8 cellular contexts compared by ENCODE assay signal in the genomic region with DNA sequence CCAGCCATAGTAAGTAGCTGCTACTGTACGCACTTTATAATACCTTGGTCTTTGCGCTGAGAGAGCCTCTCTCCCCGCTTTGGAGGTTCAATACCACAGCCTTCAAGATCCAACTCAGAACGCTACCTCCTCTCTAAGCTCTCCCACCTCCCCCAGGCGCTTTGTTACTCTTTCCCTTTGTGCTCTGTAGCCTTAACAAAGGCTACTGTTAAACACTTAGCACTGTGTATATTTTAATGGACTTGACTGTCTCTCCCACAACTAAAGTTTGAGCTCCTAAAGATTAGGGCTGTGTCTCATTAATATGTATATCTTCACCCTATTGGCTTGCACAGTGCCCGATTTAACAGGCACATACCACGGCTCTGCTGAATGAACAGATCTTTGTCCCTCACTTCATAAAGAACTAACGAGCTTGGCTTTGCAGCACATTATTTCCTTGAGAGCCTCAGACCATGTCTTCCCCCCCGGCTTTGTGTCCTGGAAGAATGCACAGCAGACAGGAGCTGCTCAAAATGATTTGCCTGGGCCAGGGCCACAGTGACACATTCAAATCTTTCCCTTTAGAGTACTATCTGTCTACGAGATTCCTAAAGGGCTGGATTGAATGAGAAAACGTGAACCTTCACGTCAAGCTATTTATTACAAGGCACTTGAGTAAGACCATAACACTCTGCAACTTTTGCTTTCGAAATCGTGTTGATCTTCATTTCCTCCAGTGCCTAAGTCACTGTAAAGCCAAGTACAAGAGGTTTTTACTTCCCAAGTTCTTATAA. TPM values are rescaled to one million over a fixed set of nuclear protein-coding genes. Genes with fewer than 3 reads are reported as not detected.
DNase-seq lines count a peak whose midpoint lies in the region; ATAC-seq, FAIRE-seq and TF ChIP-seq lines count a peak whose summit lies in the region.

No MANE protein-coding gene starts in this region.

- peak; percentile 42 for ATAC-seq in GM19395 (IDR thresholded peaks at IDR 0.05; ENCODE audit: unreplicated experiment)
- ATAC-seq in GM12878, result peak; percentile 32; the same call in 2 of the 3 replicates
- peak; percentile 61 for ATAC-seq in left colon

- H3K9ac ChIP-seq in MM.1S (ENCODE audit: low read length), result peak overlapping the region; percentile 33; the same call in 1 of the 2 replicates
- peak overlapping the region; percentile 33 for H3K9ac ChIP-seq in GM12878 (ENCODE audit: control insufficient read depth, insufficient read depth, low read length)

- H3K4me3 ChIP-seq in MM.1S (ENCODE audit: low read length) (peak overlapping the region; percentile 47), GM12878 (no peak overlapping the region), tibial artery (peak overlapping the region; percentile 32 to 36)

- WGBS in GM12878 (ENCODE audit: insufficient coverage, insufficient replicate concordance, low lambda C conversion rate, missing lambda C conversion rate), result 24% methylated on average over 14 of the region's 14 CpGs

- no peak for TF ChIP-seq RAD21 in GM12878 (IDR thresholded peaks at IDR 0.05; ENCODE audit: insufficient read depth, low read depth, low read length)

- no TSS peak for BruUV-seq in GM12878 (replicated peaks; lab: Mats Ljungman, UMichigan)

- RAD21 ChIA-PET in GM12878 (lab: Charles Lee; ENCODE audit: unreplicated experiment), result interaction anchor here (1.2 to 1.5 kb wide), 3 partner anchors 22 to 60 kb away, joined by 3 to 8 read pairs (median 4); a partner anchor contains a TSS

- no peaks in the 10 kb centered on the region; the same call in 1 of the 2 replicates for H3K36me3 ChIP-seq in MM.1S (replicated peaks; ENCODE audit: insufficient read depth, low read length)
- H3K36me3 ChIP-seq in GM12878 (ENCODE audit: control insufficient read depth in 2 of 2, insufficient read depth in 2 of 2, low read length in 1 of 2), result no peaks in the 10 kb centered on the region; a peak in 1 of 4 replicates
- no peaks in the 10 kb centered on the region for H3K36me3 ChIP-seq in tibial artery

- H4K20me1 ChIP-seq in MM.1S (ENCODE audit: insufficient read depth, low read length), result no peaks in the 10 kb centered on the region
- H4K20me1 ChIP-seq in GM12878 (ENCODE audit: control insufficient read depth, insufficient read depth), result no peaks in the 10 kb centered on the region

- peaks cover 50% of the 10 kb centered on the region for H3K79me2 ChIP-seq in MM.1S (ENCODE audit: low read length)
- H3K79me2 ChIP-seq in GM12878 (ENCODE audit: control insufficient read depth, insufficient read depth, low read length), result no peaks in the 10 kb centered on the region

- H2AFZ ChIP-seq in MM.1S (ENCODE audit: low read length) (peak overlapping the region; percentile 43), GM12878 (ENCODE audit: control insufficient read depth, low read depth, low read length) (peak overlapping the region; percentile 74)

- DNase-seq in Ammon's horn (ENCODE audit: low spot score), result peak; percentile 60
- peak; percentile 85 for DNase-seq in MM.1S
- DNase-seq in GM12878 (ENCODE audit: low read depth, low spot score), result peak; percentile 39
- DNase-seq in left colon, result no peak
- no peak for DNase-seq in tibial artery
- no peak for DNase-seq in NCI-H146 treated with DMSO at 0.1 percent for 48 hours (lab: John Stamatoyannopoulos, UW; ENCODE audit: unreplicated experiment)
- no peak for DNase-seq in cortex of kidney (lab: John Stamatoyannopoulos, UW)

- TF ChIP-seq CTCF in MM.1S (IDR thresholded peaks at IDR 0.05; ENCODE audit: low read length), result no peak
- no peak for TF ChIP-seq CTCF in GM12878 (IDR thresholded peaks at IDR 0.05 in 2 of 3, conservative IDR thresholded peaks at IDR 0.05 in 1 of 3; ENCODE audit: control insufficient read depth in 2 of 3, extremely low read depth in 1 of 3, insufficient read depth in 1 of 3, low read depth in 3 of 3, low read length in 3 of 3)
- no peak for TF ChIP-seq CTCF in tibial artery (IDR thresholded peaks at IDR 0.05)

- POLR2A ChIA-PET in GM12878 (lab: Charles Lee), result interaction anchor here (0.8 to 1.0 kb wide), 3 partner anchors 9 to 82 kb away, joined by 3 to 4 read pairs (median 3); a partner anchor contains a TSS

- H3K27me3 ChIP-seq in MM.1S (replicated peaks; ENCODE audit: insufficient read depth, low read length) (no peaks in the 10 kb centered on the region), GM12878 (replicated peaks in 1 of 2; ENCODE audit: control insufficient read depth in 2 of 2, insufficient read depth in 2 of 2, low read length in 1 of 2) (no peaks in the 10 kb centered on the region), tibial artery (no peaks in the 10 kb centered on the region)

- no peak for FAIRE-seq in GM12878 (lab: Jason Lieb, UNC)

- SMC1A ChIA-PET in GM12878 (lab: Charles Lee; ENCODE audit: uncharacterized antibody, unreplicated experiment), result interaction anchor here (0.8 to 1.4 kb wide), 7 partner anchors 9 to 100 kb away, joined by 3 to 7 read pairs (median 5); no protein-coding TSS in a partner anchor

- peaks cover 15% of the 10 kb centered on the region; the same call in 1 of the 2 replicates for H3F3A ChIP-seq in MM.1S (ENCODE audit: insufficient read depth, low read length)

- H3K9me2 ChIP-seq in MM.1S (replicated peaks; ENCODE audit: insufficient read depth, low read length), result no peaks in the 10 kb centered on the region

- H3K4me2 ChIP-seq in MM.1S (ENCODE audit: low read depth, low read length), result peak overlapping the region; percentile 64
- H3K4me2 ChIP-seq in GM12878 (ENCODE audit: control insufficient read depth, insufficient read depth), result peak overlapping the region; percentile 58

- H3K9me3 ChIP-seq in MM.1S (replicated peaks; ENCODE audit: insufficient read depth, low read length) (no peaks in the 10 kb centered on the region), GM12878 (replicated peaks; ENCODE audit: control insufficient read depth, insufficient read depth, low read length) (no peaks in the 10 kb centered on the region), tibial artery (no peaks in the 10 kb centered on the region)

- no peak for TF ChIP-seq EP300 in GM12878 (IDR thresholded peaks at IDR 0.05; ENCODE audit: borderline replicate concordance in 1 of 2, control insufficient read depth in 1 of 2, low read depth in 2 of 2, low read length in 2 of 2)

- in situ Hi-C loops in GM12878 (cut with MboI), result loop anchor here (25.0 kb wide), 1 partner anchor 570 kb away; a partner anchor contains a TSS

- peaks cover 11% of the 10 kb centered on the region for H3K4me1 ChIP-seq in MM.1S (ENCODE audit: low read length)
- peaks cover 23% of the 10 kb centered on the region for H3K4me1 ChIP-seq in GM12878 (ENCODE audit: control insufficient read depth, insufficient read depth, low read length)
- peaks cover 0 to 17% (median 2%) of the 10 kb centered on the region in 4 donors for H3K4me1 ChIP-seq in tibial artery

- TF ChIP-seq POLR2A in GM12878 (IDR thresholded peaks at IDR 0.05; ENCODE audit: low read depth, low read length), result no peak

- peak overlapping the region; percentile 49; the same call in 1 of the 2 replicates for H3K27ac ChIP-seq in MM.1S (ENCODE audit: low read length)
- H3K27ac ChIP-seq in GM12878 (ENCODE audit: control insufficient read depth, insufficient read depth), result peak overlapping the region; percentile 70
- H3K27ac ChIP-seq in tibial artery, result peak overlapping the region; percentile 21 to 47

- CTCF ChIA-PET in GM12878 (lab: Yijun Ruan, JAX), result interaction anchor here (0.9 to 1.5 kb wide), 3 partner anchors 10 to 82 kb away, joined by 3 to 4 read pairs (median 3); a partner anchor contains a TSS

- intact Hi-C loops in GM12878 (cut with micrococcal nuclease; ENCODE audit: unreplicated experiment), result loop anchor here (10.0 kb wide), 1 partner anchor 172 kb away; no protein-coding TSS in a partner anchor
- intact Hi-C loops in left colon (cut with DNase I, micrococcal nuclease), result no loop called here
- intact Hi-C loops in tibial artery (cut with DNase I; ENCODE audit: low total_unique reads), result no loop called here

RNA-seq across cellular contexts. Expression of a gene that starts 22.1 kb away (rescaled TPM):
- total RNA-seq in GM12878 (2013; cell fraction: nucleolus; rRNA removed), result 59.0 and 63.9 TPM in 2 replicates
- total RNA-seq in GM12878 (2014; rRNA removed) (18.8 and 23.2 TPM in 2 replicates), GM12878 (2014; rRNA removed; fragmentation: Illumina TruSeq; extraction: Trizol) (17.2 and 19.5 TPM in 2 replicates), GM12878 (2021) (16.1 and 18.5 TPM in 2 replicates), left colon (100 to 1,000 TPM; 131 TPM)
- polyA plus RNA-seq in GM12878 (2011; ENCODE audit: low read depth), result 7.7 TPM
- polyA plus RNA-seq in GM12878 (2011; rRNA removed) (33.6 and 45.3 TPM in 2 replicates), GM12878 (2014; fragmentation: Illumina TruSeq; extraction: Trizol) (14.4 and 16.5 TPM in 2 replicates), GM12878 (2014; fragmentation: Nextera tagmentation; extraction: Ambion mirVana) (10 to 100 TPM in 1 of 2 experiments, 1 to 10 TPM in 1; 4.9 to 11.9 TPM), GM12878 (2014; rRNA removed) (17.9 and 19.6 TPM in 2 replicates), GM12878 (2016; fragmentation: Nextera tagmentation; extraction: Ambion mirVana) (10 to 100 TPM; 43.0 to 49.8 TPM)
- 13.6 and 13.9 TPM in 2 replicates for polyA plus RNA-seq in GM12878 (2011; cell fraction: cytosol; rRNA removed)
- 46.2 and 59.6 TPM in 2 replicates for polyA plus RNA-seq in GM12878 (2011; cell fraction: nucleus; rRNA removed)
- 11.9 and 14.2 TPM in 2 replicates for polyA plus RNA-seq in GM12878 (2012)
- polyA minus RNA-seq in GM12878 (2011; rRNA and poly(A)+ RNA removed), result 21.6 and 30.1 TPM in 2 replicates
- 8.8 and 12.4 TPM in 2 replicates for polyA minus RNA-seq in GM12878 (2011; cell fraction: cytosol; rRNA and poly(A)+ RNA removed)
- 21.3 and 34.9 TPM in 2 replicates for polyA minus RNA-seq in GM12878 (2011; cell fraction: nucleus; rRNA and poly(A)+ RNA removed)

RNA-seq across cellular contexts. Expression of a gene that starts 58.1 kb away (rescaled TPM):
- 33.1 and 33.5 TPM in 2 replicates for total RNA-seq in GM12878 (2013; cell fraction: nucleolus; rRNA removed)
- total RNA-seq in GM12878 (2014; rRNA removed) (18.2 and 24.6 TPM in 2 replicates), GM12878 (2014; rRNA removed; fragmentation: Illumina TruSeq; extraction: Trizol) (23.0 and 26.1 TPM in 2 replicates), GM12878 (2021) (27.5 and 29.5 TPM in 2 replicates), left colon (10 to 100 TPM; 27.3 to 31.9 TPM)
- polyA plus RNA-seq in GM12878 (2011; ENCODE audit: low read depth), result 7.1 TPM
- polyA plus RNA-seq in GM12878 (2011; rRNA removed) (19.4 and 31.0 TPM in 2 replicates), GM12878 (2014; fragmentation: Illumina TruSeq; extraction: Trizol) (13.2 and 17.6 TPM in 2 replicates), GM12878 (2014; fragmentation: Nextera tagmentation; extraction: Ambion mirVana) (1 to 10 TPM; 3.6 to 4.8 TPM), GM12878 (2014; rRNA removed) (6.6 and 7.7 TPM in 2 replicates), GM12878 (2016; fragmentation: Nextera tagmentation; extraction: Ambion mirVana) (1 to 10 TPM; 2.3 to 4.8 TPM)
- polyA plus RNA-seq in GM12878 (2011; cell fraction: cytosol; rRNA removed), result 6.9 and 9.3 TPM in 2 replicates
- polyA plus RNA-seq in GM12878 (2011; cell fraction: nucleus; rRNA removed), result 16.8 and 18.7 TPM in 2 replicates
- polyA plus RNA-seq in GM12878 (2012), result 8.7 and 11.5 TPM in 2 replicates
- 66.3 and 125 TPM in 2 replicates for polyA minus RNA-seq in GM12878 (2011; rRNA and poly(A)+ RNA removed)
- polyA minus RNA-seq in GM12878 (2011; cell fraction: cytosol; rRNA and poly(A)+ RNA removed), result 31.9 and 33.6 TPM in 2 replicates
- 13.3 and 16.5 TPM in 2 replicates for polyA minus RNA-seq in GM12878 (2011; cell fraction: nucleus; rRNA and poly(A)+ RNA removed)

Comparison
In these comparisons a context has a peak if more than half of its experiments do, and no peak if none do; other contexts are left out.
1. DNase-seq: peak in Ammon's horn (single experiment), MM.1S (single experiment) and GM12878 (single experiment); none in left colon (0 of 2), tibial artery (0 of 2), NCI-H146 treated with DMSO at 0.1 percent for 48 hours (single experiment) and cortex of kidney (single experiment).
2. Peak in every context shown above with its lines, with median percentiles within 50 percentile points of each other: ATAC-seq and H3K27ac ChIP-seq.